In the genomic region with DNA sequence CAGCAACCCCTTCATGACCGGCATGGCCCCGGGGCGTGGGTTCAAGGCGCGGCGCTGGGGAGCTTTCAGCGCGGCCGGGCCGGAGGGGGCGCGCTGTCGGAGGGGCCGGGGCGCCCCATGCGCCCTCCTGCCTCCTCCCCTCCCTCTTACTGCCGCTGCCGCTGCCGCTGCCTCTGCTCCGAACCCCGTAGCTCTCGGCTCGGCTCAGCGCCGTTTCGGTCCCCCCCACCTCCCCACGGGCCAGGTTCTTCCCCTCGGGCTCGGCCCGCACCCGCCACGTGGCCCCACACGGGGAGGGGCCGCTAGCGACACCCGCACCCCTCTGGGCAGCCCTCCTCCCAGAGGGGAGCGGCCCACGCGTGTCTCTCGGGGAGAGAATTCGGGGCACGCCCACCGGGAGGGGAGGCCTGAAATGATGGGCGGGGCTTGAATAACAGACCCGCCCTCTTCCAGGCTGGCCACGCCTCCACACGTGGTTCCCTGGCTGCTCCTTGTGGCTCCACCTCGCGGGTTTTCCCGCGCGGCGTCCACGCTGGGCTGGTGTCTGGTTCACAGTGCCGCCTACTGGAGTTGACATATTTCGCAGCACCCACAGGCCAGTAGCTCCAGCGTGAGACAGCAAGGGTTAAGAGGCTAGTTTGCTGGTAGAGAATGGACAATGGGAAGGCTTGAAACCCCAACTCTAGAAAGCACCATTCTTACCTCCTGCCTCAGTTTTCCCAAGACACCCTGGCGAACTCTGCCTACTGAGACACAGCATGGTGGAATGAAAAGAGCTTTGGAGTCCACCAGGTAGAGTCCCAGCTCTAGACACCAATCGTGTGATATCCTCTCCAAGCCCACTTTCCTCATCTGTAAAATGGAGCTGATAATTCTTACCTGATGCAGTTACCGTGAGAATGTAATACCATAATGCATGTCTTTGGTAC, we compare ENCODE assay signal across 8 cellular contexts. TPM values are rescaled to one million over a fixed set of nuclear protein-coding genes. Genes with fewer than 3 reads are reported as not detected.
A peak's percentile ranks its signal among the peaks of the same experiment; 100 is the strongest.
DNase-seq lines count a peak whose midpoint lies in the region; ATAC-seq and TF ChIP-seq lines count a peak whose summit lies in the region.

A gene (minus strand): TSS at position 221 of the 929 bp plus-strand sequence. CDS start 197 bp downstream, at position 24.

- TF ChIP-seq POLR2A in lower leg skin (IDR thresholded peaks at IDR 0.05): no peak

- H3K4me2 ChIP-seq in DND-41 (ENCODE audit: insufficient read depth, low read length): peak within 1 kb of the TSS; percentile 12; the same call in 1 of the 2 replicates

- no peak within 1 kb of the TSS for H3K4me3 ChIP-seq in DND-41 (ENCODE audit: low read depth in 1 of 2, low read length in 2 of 2)
- peak within 1 kb of the TSS; percentile 9 for H3K4me3 ChIP-seq in lower leg skin (ENCODE audit: low read depth, poor library complexity, severe bottlenecking)

- no peaks in the 10 kb centered on the region for H3K36me3 ChIP-seq in DND-41 (ENCODE audit: insufficient read depth, low read length)

- H3K27me3 ChIP-seq in DND-41 (ENCODE audit: insufficient read depth, low read length, poor library complexity): no peaks in the 10 kb centered on the region

- H3K9ac ChIP-seq in DND-41 (ENCODE audit: low read depth, low read length): no peak within 1 kb of the TSS

- no peaks in the 10 kb centered on the region for H4K20me1 ChIP-seq in DND-41 (ENCODE audit: insufficient read depth, low read length)

- H3K27ac ChIP-seq in DND-41 (ENCODE audit: low read length): no peak within 1 kb of the TSS

- TF ChIP-seq CTCF in DND-41 (IDR thresholded peaks at IDR 0.05; ENCODE audit: borderline replicate concordance, extremely low read depth, low read length, poor library complexity, severe bottlenecking) (peak; percentile 20), lower leg skin (IDR thresholded peaks at IDR 0.05) (no peak)

- no peaks in the 10 kb centered on the region for H3K9me3 ChIP-seq in DND-41 (ENCODE audit: insufficient read depth, low read length, severe bottlenecking)

- whole genome bisulfite sequencing in lower leg skin, 2 donors: 6 to 15% methylated on average over 12 to 35 of the region's 60 CpGs

- ATAC-seq in DND-41 (ENCODE audit: insufficient read depth, low read depth) (no peak), HG02970 (IDR thresholded peaks at IDR 0.05; ENCODE audit: low FRiP score, unreplicated experiment) (peak; percentile 50)

- intact Hi-C loops in lower leg skin (cut with DNase I; ENCODE audit: low total_unique reads): no loop called here

- peaks cover 26% of the 10 kb centered on the region for H3K4me1 ChIP-seq in DND-41 (ENCODE audit: insufficient read depth, low read length)

- H2AFZ ChIP-seq in DND-41 (ENCODE audit: low read depth, low read length): no peak within 1 kb of the TSS

- no peaks in the 10 kb centered on the region for H3K79me2 ChIP-seq in DND-41 (ENCODE audit: insufficient read depth, low read length)

- peak; percentile 37 for DNase-seq in DND-41
- DNase-seq in NCI-H2227 treated with DMSO at 0.1 percent for 48 hours (lab: John Stamatoyannopoulos, UW): peak; percentile 66
- peak; percentile 85 for DNase-seq in activated CD4-positive, alpha-beta T cell treated with anti-CD3 and anti-CD28 coated beads, Interleukin-2, amount 50 U/mL, for 24 hours (ENCODE audit: low read depth in 1 of 2, low spot score in 1 of 2)
- peak; percentile 74 to 84 for DNase-seq in dermis microvascular lymphatic vessel endothelial cell (ENCODE audit: low read depth in 2 of 2)
- DNase-seq in lower leg skin (ENCODE audit: low spot score in 2 of 2): peak; percentile 40 to 93
- peak; percentile 90 for DNase-seq in stimulated activated CD4-positive, alpha-beta T cell treated with anti-CD3 and anti-CD28 coated beads, Interleukin-4, amount 100 ng/mL, for 24 hours
- no peak for DNase-seq in SHP77 treated with DMSO at 0.1 percent for 48 hours (lab: John Stamatoyannopoulos, UW)

RNA-seq across cellular contexts. Expression of the gene that starts here (rescaled TPM):
- total RNA-seq in dermis microvascular lymphatic vessel endothelial cell (under 0.01 and 0.13 TPM in 2 replicates), lower leg skin (not detected)

Comparison
In these comparisons a context has a peak if more than half of its experiments do, and no peak if none do; other contexts are left out.
1. Peak in DNase-seq in dermis microvascular lymphatic vessel endothelial cell; RNA of the gene not detected or under 1 TPM.
2. Peak in DNase-seq and H3K4me3 ChIP-seq in lower leg skin; RNA of the gene not detected or under 1 TPM.